In the genomic region with DNA sequence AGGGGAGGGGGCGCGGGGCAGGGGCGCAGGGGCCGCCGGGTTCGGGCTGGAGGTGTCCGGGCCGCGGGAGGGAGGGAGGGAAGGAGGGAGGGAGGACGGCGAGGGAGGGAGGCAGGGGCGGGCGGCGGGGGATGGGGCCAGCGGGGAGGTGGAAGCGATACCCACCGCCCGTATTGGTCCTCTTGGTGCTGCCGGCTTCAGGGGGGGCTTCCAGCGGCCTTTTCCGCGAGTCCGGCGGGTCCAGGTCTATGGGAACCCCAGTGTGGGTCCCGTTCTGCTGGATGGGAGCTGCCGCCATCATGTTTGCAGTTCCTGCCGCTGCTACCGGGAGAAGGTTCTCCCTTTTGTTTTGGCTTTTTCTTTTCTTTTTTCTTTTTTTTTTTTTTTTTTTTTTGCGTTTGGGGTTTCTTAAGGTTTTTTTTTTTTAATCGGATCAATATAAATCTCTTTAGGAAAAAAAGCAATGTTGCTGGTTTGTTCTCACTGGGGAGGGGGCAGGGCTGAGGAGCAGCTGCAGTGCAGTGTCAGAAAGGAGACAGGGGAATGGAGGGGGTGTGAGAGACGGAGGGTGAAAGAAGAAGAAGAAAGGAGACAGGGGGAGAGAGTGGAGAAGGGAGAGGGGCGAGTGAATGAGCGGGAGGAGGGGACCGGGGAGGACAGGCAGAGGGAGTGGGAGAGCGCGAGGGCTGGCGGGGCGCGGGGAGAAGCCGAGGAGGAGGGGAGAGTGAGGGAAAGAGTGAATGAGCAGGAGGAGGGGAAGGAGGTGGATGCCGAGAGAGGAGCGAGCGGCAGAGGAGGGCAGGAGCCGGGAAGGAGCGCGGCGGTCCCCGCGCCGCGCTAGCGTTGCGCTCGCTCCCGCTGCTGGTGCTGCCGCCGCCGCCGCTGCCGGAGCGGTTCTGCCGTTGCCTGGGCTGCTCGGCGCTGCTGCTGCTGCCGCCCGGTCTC, we compare ENCODE assay signal across 1 cellular context.
TF ChIP-seq lines count a peak whose summit lies in the region.

A gene with protein sequence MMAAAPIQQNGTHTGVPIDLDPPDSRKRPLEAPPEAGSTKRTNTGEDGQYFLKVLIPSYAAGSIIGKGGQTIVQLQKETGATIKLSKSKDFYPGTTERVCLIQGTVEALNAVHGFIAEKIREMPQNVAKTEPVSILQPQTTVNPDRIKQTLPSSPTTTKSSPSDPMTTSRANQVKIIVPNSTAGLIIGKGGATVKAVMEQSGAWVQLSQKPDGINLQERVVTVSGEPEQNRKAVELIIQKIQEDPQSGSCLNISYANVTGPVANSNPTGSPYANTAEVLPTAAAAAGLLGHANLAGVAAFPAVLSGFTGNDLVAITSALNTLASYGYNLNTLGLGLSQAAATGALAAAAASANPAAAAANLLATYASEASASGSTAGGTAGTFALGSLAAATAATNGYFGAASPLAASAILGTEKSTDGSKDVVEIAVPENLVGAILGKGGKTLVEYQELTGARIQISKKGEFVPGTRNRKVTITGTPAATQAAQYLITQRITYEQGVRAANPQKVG (minus strand): TSS at position 898 of the 945 bp plus-strand sequence. CDS start 597 bp downstream, at position 301.

TF ChIP-seq in HepG2, 621 proteins besides CTCF, POLR2A, EP300 and RAD21 (continued from another document and continues in another):
- 0 out of 2 replicates have a peak, but pooled peaks have one; percentile 27 for TF ChIP-seq SRY (CRISPR knock-in tag; IDR thresholded peaks at IDR 0.05)
- TF ChIP-seq, protein P1, sequence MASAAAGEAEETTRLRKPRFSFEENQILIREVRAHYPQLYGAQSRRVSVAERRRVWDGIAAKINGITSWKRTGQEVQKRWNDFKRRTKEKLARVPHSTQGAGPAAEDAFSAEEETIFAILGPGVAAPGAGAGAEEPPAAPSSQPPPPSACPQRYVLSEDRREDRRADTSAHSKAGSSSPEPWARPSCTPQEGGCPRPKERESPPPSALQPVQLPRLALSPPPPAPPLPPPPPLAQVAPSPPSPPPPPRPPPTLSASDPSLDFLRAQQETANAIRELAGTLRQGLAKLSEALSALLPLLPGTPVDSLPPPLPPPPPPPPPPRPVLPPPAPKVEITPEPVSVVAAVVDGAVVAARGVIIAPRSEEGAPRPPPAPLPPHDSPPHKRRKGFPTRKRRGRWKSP (CRISPR knock-in tag; IDR thresholded peaks at IDR 0.05): peak; percentile 99
- TF ChIP-seq ASH2L (IDR thresholded peaks at IDR 0.05; ENCODE audit: insufficient read length, low read depth, low read length): peak; percentile 15
- no peak for TF ChIP-seq YEATS2 (CRISPR knock-in tag; IDR thresholded peaks at IDR 0.05; ENCODE audit: borderline replicate concordance)
- TF ChIP-seq, protein P2, sequence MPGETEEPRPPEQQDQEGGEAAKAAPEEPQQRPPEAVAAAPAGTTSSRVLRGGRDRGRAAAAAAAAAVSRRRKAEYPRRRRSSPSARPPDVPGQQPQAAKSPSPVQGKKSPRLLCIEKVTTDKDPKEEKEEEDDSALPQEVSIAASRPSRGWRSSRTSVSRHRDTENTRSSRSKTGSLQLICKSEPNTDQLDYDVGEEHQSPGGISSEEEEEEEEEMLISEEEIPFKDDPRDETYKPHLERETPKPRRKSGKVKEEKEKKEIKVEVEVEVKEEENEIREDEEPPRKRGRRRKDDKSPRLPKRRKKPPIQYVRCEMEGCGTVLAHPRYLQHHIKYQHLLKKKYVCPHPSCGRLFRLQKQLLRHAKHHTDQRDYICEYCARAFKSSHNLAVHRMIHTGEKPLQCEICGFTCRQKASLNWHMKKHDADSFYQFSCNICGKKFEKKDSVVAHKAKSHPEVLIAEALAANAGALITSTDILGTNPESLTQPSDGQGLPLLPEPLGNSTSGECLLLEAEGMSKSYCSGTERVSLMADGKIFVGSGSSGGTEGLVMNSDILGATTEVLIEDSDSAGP (CRISPR knock-in tag; IDR thresholded peaks at IDR 0.05; ENCODE audit: borderline replicate concordance): peak; percentile 44; the same call in 1 of the 2 replicates
- TF ChIP-seq ZBTB42 (CRISPR knock-in tag; IDR thresholded peaks at IDR 0.05): no peak
- TF ChIP-seq ZNF30 (CRISPR knock-in tag; IDR thresholded peaks at IDR 0.05): no peak
- TF ChIP-seq ZFP36L2 (CRISPR knock-in tag; IDR thresholded peaks at IDR 0.05): no peak
- TF ChIP-seq HOXA5 (CRISPR knock-in tag; IDR thresholded peaks at IDR 0.05): peak; percentile 31; the same call in 1 of the 2 replicates
- TF ChIP-seq YY1 (IDR thresholded peaks at IDR 0.05; ENCODE audit: insufficient read depth, insufficient replicate concordance, low read depth, low read length): peak; percentile 27
- TF ChIP-seq, protein P3, sequence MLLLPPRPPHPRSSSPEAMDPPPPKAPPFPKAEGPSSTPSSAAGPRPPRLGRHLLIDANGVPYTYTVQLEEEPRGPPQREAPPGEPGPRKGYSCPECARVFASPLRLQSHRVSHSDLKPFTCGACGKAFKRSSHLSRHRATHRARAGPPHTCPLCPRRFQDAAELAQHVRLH (CRISPR knock-in tag; IDR thresholded peaks at IDR 0.05; ENCODE audit: borderline replicate concordance, low read depth): no peak
- no peak for TF ChIP-seq ZNF737 (CRISPR knock-in tag; IDR thresholded peaks at IDR 0.05; ENCODE audit: borderline replicate concordance)
- no peak for TF ChIP-seq SATB2 (CRISPR knock-in tag; IDR thresholded peaks at IDR 0.05)
- no peak for TF ChIP-seq ERF (CRISPR knock-in tag; IDR thresholded peaks at IDR 0.05)
- TF ChIP-seq ZNF644 (CRISPR knock-in tag; IDR thresholded peaks at IDR 0.05; ENCODE audit: low read depth): no peak
- TF ChIP-seq, protein P4, sequence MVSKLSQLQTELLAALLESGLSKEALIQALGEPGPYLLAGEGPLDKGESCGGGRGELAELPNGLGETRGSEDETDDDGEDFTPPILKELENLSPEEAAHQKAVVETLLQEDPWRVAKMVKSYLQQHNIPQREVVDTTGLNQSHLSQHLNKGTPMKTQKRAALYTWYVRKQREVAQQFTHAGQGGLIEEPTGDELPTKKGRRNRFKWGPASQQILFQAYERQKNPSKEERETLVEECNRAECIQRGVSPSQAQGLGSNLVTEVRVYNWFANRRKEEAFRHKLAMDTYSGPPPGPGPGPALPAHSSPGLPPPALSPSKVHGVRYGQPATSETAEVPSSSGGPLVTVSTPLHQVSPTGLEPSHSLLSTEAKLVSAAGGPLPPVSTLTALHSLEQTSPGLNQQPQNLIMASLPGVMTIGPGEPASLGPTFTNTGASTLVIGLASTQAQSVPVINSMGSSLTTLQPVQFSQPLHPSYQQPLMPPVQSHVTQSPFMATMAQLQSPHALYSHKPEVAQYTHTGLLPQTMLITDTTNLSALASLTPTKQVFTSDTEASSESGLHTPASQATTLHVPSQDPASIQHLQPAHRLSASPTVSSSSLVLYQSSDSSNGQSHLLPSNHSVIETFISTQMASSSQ (IDR thresholded peaks at IDR 0.05; ENCODE audit: low read depth): no peak
- TF ChIP-seq, protein P4 (CRISPR knock-in tag; IDR thresholded peaks at IDR 0.05; ENCODE audit: borderline replicate concordance): no peak
- no peak; the same call in 1 of the 2 replicates for TF ChIP-seq ZMAT3 (CRISPR knock-in tag; conservative IDR thresholded peaks at IDR 0.05)
- TF ChIP-seq ZC3H13 (CRISPR knock-in tag; IDR thresholded peaks at IDR 0.05): no peak
- TF ChIP-seq ZSCAN9 (CRISPR knock-in tag; IDR thresholded peaks at IDR 0.05; ENCODE audit: borderline replicate concordance): no peak
- no peak for TF ChIP-seq JARID2 (CRISPR knock-in tag; IDR thresholded peaks at IDR 0.05; ENCODE audit: insufficient replicate concordance)
- TF ChIP-seq ZNF766 (CRISPR knock-in tag; IDR thresholded peaks at IDR 0.05; ENCODE audit: borderline replicate concordance): no peak
- TF ChIP-seq, protein P5, sequence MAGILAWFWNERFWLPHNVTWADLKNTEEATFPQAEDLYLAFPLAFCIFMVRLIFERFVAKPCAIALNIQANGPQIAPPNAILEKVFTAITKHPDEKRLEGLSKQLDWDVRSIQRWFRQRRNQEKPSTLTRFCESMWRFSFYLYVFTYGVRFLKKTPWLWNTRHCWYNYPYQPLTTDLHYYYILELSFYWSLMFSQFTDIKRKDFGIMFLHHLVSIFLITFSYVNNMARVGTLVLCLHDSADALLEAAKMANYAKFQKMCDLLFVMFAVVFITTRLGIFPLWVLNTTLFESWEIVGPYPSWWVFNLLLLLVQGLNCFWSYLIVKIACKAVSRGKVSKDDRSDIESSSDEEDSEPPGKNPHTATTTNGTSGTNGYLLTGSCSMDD (CRISPR knock-in tag; IDR thresholded peaks at IDR 0.05): no peak
- TF ChIP-seq RCOR2 (CRISPR knock-in tag; IDR thresholded peaks at IDR 0.05): no peak
- no peak for TF ChIP-seq ZNF598 (CRISPR knock-in tag; IDR thresholded peaks at IDR 0.05; ENCODE audit: borderline replicate concordance)
- no peak for TF ChIP-seq NKX3-1 (CRISPR knock-in tag; IDR thresholded peaks at IDR 0.05)
- no peak for TF ChIP-seq HMGA1 (CRISPR knock-in tag; conservative IDR thresholded peaks at IDR 0.05)
- TF ChIP-seq, protein P6, sequence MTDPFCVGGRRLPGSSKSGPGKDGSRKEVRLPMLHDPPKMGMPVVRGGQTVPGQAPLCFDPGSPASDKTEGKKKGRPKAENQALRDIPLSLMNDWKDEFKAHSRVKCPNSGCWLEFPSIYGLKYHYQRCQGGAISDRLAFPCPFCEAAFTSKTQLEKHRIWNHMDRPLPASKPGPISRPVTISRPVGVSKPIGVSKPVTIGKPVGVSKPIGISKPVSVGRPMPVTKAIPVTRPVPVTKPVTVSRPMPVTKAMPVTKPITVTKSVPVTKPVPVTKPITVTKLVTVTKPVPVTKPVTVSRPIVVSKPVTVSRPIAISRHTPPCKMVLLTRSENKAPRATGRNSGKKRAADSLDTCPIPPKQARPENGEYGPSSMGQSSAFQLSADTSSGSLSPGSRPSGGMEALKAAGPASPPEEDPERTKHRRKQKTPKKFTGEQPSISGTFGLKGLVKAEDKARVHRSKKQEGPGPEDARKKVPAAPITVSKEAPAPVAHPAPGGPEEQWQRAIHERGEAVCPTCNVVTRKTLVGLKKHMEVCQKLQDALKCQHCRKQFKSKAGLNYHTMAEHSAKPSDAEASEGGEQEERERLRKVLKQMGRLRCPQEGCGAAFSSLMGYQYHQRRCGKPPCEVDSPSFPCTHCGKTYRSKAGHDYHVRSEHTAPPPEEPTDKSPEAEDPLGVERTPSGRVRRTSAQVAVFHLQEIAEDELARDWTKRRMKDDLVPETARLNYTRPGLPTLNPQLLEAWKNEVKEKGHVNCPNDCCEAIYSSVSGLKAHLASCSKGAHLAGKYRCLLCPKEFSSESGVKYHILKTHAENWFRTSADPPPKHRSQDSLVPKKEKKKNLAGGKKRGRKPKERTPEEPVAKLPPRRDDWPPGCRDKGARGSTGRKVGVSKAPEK (CRISPR knock-in tag; IDR thresholded peaks at IDR 0.05; ENCODE audit: borderline replicate concordance): peak; percentile 99
- TF ChIP-seq KLF12 (CRISPR knock-in tag; IDR thresholded peaks at IDR 0.05; ENCODE audit: borderline replicate concordance): no peak
- 0 out of 2 replicates have a peak, but pooled peaks have one; percentile 14 for TF ChIP-seq SP4 (CRISPR knock-in tag; IDR thresholded peaks at IDR 0.05)
- no peak for TF ChIP-seq PLRG1 (conservative IDR thresholded peaks at IDR 0.05)
- no peak for TF ChIP-seq MIER2 (CRISPR knock-in tag; IDR thresholded peaks at IDR 0.05)
- TF ChIP-seq ZNF207 (IDR thresholded peaks at IDR 0.05; ENCODE audit: borderline replicate concordance): no peak
- TF ChIP-seq, protein P7, sequence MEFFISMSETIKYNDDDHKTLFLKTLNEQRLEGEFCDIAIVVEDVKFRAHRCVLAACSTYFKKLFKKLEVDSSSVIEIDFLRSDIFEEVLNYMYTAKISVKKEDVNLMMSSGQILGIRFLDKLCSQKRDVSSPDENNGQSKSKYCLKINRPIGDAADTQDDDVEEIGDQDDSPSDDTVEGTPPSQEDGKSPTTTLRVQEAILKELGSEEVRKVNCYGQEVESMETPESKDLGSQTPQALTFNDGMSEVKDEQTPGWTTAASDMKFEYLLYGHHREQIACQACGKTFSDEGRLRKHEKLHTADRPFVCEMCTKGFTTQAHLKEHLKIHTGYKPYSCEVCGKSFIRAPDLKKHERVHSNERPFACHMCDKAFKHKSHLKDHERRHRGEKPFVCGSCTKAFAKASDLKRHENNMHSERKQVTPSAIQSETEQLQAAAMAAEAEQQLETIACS (CRISPR knock-in tag; IDR thresholded peaks at IDR 0.05): no peak
- TF ChIP-seq ISX (CRISPR knock-in tag; conservative IDR thresholded peaks at IDR 0.05): no peak
